1 cellular context compared by ENCODE assay signal in genomic region chr6:138278326-138278725, GRCh38.
TF ChIP-seq lines count a peak whose summit lies in the region.

No MANE protein-coding gene starts in this region.

TF ChIP-seq in WTC11, 78 proteins besides CTCF, POLR2A, EP300 and RAD21 (continued from another document):
- TF ChIP-seq, protein P1, sequence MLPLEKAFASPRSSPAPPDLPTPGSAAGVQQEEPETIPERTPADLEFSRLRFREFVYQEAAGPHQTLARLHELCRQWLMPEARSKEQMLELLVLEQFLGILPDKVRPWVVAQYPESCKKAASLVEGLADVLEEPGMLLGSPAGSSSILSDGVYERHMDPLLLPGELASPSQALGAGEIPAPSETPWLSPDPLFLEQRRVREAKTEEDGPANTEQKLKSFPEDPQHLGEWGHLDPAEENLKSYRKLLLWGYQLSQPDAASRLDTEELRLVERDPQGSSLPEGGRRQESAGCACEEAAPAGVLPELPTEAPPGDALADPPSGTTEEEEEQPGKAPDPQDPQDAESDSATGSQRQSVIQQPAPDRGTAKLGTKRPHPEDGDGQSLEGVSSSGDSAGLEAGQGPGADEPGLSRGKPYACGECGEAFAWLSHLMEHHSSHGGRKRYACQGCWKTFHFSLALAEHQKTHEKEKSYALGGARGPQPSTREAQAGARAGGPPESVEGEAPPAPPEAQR (CRISPR knock-in tag; IDR thresholded peaks at IDR 0.05), result no peak
- no peak for TF ChIP-seq ZMAT4 (CRISPR knock-in tag; IDR thresholded peaks at IDR 0.05)
